Comparison of ENCODE assay signal across 14 cellular contexts in the genomic region with DNA sequence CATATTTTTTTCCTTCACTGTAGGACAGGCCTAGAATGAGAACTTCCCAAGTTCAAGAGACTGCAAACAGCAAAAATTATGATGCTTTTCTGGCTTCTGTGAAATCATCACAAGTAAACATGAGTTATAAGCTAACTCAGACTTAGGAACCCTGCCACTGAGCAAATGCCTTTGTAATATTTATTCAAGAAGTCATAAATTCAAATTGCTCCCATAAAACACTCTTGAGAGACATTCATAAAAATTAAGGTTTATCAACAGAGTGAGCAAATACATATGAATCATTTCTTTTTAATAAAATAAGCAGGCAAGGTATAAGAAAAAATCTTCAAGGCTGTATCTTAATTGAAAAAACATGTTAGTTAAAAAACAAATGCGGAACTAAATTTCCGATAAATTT.
"Had no signal": no experiment of that assay in that cellular context is flagged by ENCODE, and none has a peak within 500 bp of the region (broad histone marks: within the 10 kb centered on the region; RNA-seq: fewer than 3 reads in every experiment).

No MANE protein-coding gene starts in this region.

- H3K4me3 ChIP-seq: gastrocnemius medialis, smooth muscle cell, tibial artery had no signal

- FAIRE-seq: bronchial epithelial cell, endothelial cell of umbilical vein had no signal

- H3K4me1 ChIP-seq: gastrocnemius medialis, tibial artery had no signal

- H3K9me3 ChIP-seq: gastrocnemius medialis, neutrophil, tibial artery had no signal

- H3K27me3 ChIP-seq: gastrocnemius medialis, neutrophil, tibial artery had no signal

- H3K27ac ChIP-seq: gastrocnemius medialis, neutrophil, tibial artery had no signal

- H3K36me3 ChIP-seq: gastrocnemius medialis, neutrophil, tibial artery had no signal

- DNase-seq: activated CD4-positive, alpha-beta memory T cell treated with anti-CD3 and anti-CD28 coated beads for 36 hours; activated gamma-delta T cell; activated T-cell treated with anti-CD3 and anti-CD28 coated beads, Interleukin-2, amount 50 U/mL, for 4 hours; aorta; gastrocnemius medialis; midbrain; naive B cell; right cardiac atrium; T-helper 9 cell; tibial artery had no signal
